Comparison of ENCODE assay signal across 34 cellular contexts in the genomic region with DNA sequence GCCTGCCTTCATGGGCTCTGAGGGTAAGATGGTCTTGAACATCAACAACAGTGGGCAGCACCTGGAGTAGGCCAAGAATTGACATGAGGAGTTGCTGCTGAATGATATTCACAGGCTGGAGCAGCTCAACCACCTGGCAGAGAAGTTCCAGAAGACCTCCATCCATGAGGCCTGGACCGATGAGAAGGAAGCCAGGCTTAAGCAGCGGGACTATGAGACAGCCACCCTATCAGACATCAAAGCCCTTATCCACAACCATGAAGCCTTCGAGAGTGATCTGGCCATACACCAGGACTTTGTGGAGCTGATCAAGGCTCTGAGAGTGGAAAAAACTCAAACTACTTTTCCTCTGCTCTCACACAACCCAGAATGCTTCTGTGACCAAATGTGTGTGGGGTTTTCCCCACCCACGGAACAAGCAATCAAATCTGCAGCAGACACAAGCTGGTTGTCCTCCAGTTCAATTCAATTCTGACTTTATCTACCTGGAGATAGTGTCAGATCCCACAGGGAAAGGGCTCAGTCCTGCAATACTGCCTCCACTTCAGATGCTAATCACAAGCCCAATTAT. TPM values are rescaled to one million over a fixed set of nuclear protein-coding genes. Genes with fewer than 3 reads are reported as not detected.
A peak's percentile ranks its signal among the peaks of the same experiment; 100 is the strongest.
DNase-seq lines count a peak whose midpoint lies in the region; ATAC-seq, FAIRE-seq and TF ChIP-seq lines count a peak whose summit lies in the region.
"Had no signal": no experiment of that assay in that cellular context is flagged by ENCODE, and none has a peak within 500 bp of the region (broad histone marks: within the 10 kb centered on the region; RNA-seq: fewer than 3 reads in every experiment).

No MANE protein-coding gene starts in this region.

- H4K20me1 ChIP-seq in K562 (replicated peaks; ENCODE audit: control insufficient read depth, insufficient read depth, low read length) = 0 out of 2 replicates have a peak, but pooled peaks cover 4% of the 10 kb centered on the region

- H3K9me1 ChIP-seq in K562 (ENCODE audit: control insufficient read depth, insufficient read depth, low read length) = no peaks in the 10 kb centered on the region

- peak; percentile 56 for DNase-seq in activated CD8-positive, alpha-beta T cell treated with anti-CD3 and anti-CD28 coated beads for 36 hours
- no peak for DNase-seq in activated CD8-positive, alpha-beta T cell treated with anti-CD3 and anti-CD28 coated beads, Interleukin-2, amount 10 ng/mL, durations not matched to agents 7 days and 5 days
- DNase-seq in A549 (ENCODE audit: low read depth in 1 of 2, low spot score in 1 of 2) = no peak
- peak; percentile 51 for DNase-seq in GM20000 (ENCODE audit: low spot score)
- no peak for DNase-seq in K562 (ENCODE audit: extremely low read depth in 1 of 4, low spot score in 3 of 4)
- DNase-seq: activated CD4-positive, alpha-beta T cell treated with anti-CD3 and anti-CD28 coated beads, Interleukin-2, amount 50 U/mL, for 1 hour; activated CD8-positive, alpha-beta memory T cell treated with anti-CD3 and anti-CD28 coated beads, Interleukin-2, amount 50 U/mL, for 4 hours; activated effector memory CD4-positive, alpha-beta T cell treated with Interleukin-2 at 50 U/mL for 16 hours; AML-193; CD4-positive, alpha-beta memory T cell; cerebellar nuclear complex; dermis blood vessel endothelial cell; KBM-7; NCI-H1092 treated with DMSO at 0.1 percent for 48 hours; NCI-H1694 treated with DMSO at 0.1 percent for 48 hours; NCI-H446; NCI-H748 treated with DMSO at 0.1 percent for 48 hours; nephron progenitor cell; pancreas; Right ventricle myocardium superior; stimulated activated CD8-positive, alpha-beta memory T cell treated with anti-CD3 and anti-CD28 coated beads, Interleukin-4, amount 100 ng/mL, for 48 hours; upper lobe of right lung had no signal

- intact Hi-C loops in activated CD8-positive, alpha-beta T cell treated with anti-CD3 and anti-CD28 coated beads for 36 hours (cut with micrococcal nuclease) = no loop called here
- intact Hi-C loops in K562 (cut with micrococcal nuclease) = no loop called here

- no peak for TF ChIP-seq POLR2A in A549 (IDR thresholded peaks at IDR 0.05; ENCODE audit: low read length)
- no peak for TF ChIP-seq POLR2A in K562 (conservative IDR thresholded peaks at IDR 0.05)

- H3K27ac ChIP-seq in A549 (no peak overlapping the region), K562 (ENCODE audit: extremely low read depth, low read depth, low read length) (no peak overlapping the region)
- H3K27ac ChIP-seq: pancreas, upper lobe of right lung, VCaP had no signal

- no peaks in the 10 kb centered on the region for H3K79me2 ChIP-seq in K562 (ENCODE audit: control insufficient read depth, insufficient read depth, low read length)

- peaks cover 5% of the 10 kb centered on the region; the same call in 1 of the 3 replicates for H3K9me3 ChIP-seq in A549
- no peaks in the 10 kb centered on the region; the same call in 1 of the 2 replicates for H3K9me3 ChIP-seq in K562 (replicated peaks; ENCODE audit: control insufficient read depth, insufficient read depth, low read depth, low read length)
- H3K9me3 ChIP-seq: pancreas, upper lobe of right lung had no signal

- no peak for TF ChIP-seq CTCF in activated CD8-positive, alpha-beta T cell treated with anti-CD3 and anti-CD28 coated beads for 36 hours (IDR thresholded peaks at IDR 0.05)
- TF ChIP-seq CTCF in A549 (IDR thresholded peaks at IDR 0.05) (no peak), GM20000 (IDR thresholded peaks at IDR 0.05; ENCODE audit: extremely low read depth, missing control alignments) (no peak), K562 (IDR thresholded peaks at IDR 0.05 in 2 of 3, conservative IDR thresholded peaks at IDR 0.05 in 1 of 3; ENCODE audit: insufficient read depth in 2 of 3, low read depth in 1 of 3, low read length in 3 of 3) (no peak)

- H3K4me2 ChIP-seq in A549 = no peak overlapping the region
- no peak overlapping the region for H3K4me2 ChIP-seq in K562 (ENCODE audit: insufficient read depth, low read length)

- H3K27me3 ChIP-seq in K562 (ENCODE audit: control insufficient read depth in 2 of 2, insufficient read depth in 2 of 2, low read length in 2 of 2) = peaks cover 15 to 27% of the 10 kb centered on the region in 2 experiments; a peak in 4 of 5 replicates
- H3K27me3 ChIP-seq: pancreas had no signal

- no peaks in the 10 kb centered on the region for H3K36me3 Mint-ChIP-seq in activated CD8-positive, alpha-beta T cell treated with anti-CD3 and anti-CD28 coated beads for 36 hours (ENCODE audit: low read depth)
- no peaks in the 10 kb centered on the region for H3K36me3 Mint-ChIP-seq in activated CD8-positive, alpha-beta T cell treated with anti-CD3 and anti-CD28 coated beads, Interleukin-2, amount 10 ng/mL, durations not matched to agents 7 days and 5 days (ENCODE audit: low read depth)
- H3K36me3 Mint-ChIP-seq: brain; CD4-positive, alpha-beta memory T cell had no signal

- no peak overlapping the region for H3K27ac Mint-ChIP-seq in activated CD8-positive, alpha-beta T cell treated with anti-CD3 and anti-CD28 coated beads for 36 hours
- H3K27ac Mint-ChIP-seq in activated CD8-positive, alpha-beta T cell treated with anti-CD3 and anti-CD28 coated beads, Interleukin-2, amount 10 ng/mL, durations not matched to agents 7 days and 5 days = no peak overlapping the region
- H3K27ac Mint-ChIP-seq: brain; CD4-positive, alpha-beta memory T cell; nephron progenitor cell had no signal

- H3K27me3 Mint-ChIP-seq in activated CD8-positive, alpha-beta T cell treated with anti-CD3 and anti-CD28 coated beads for 36 hours = peaks cover 15% of the 10 kb centered on the region
- H3K27me3 Mint-ChIP-seq in activated CD8-positive, alpha-beta T cell treated with anti-CD3 and anti-CD28 coated beads, Interleukin-2, amount 10 ng/mL, durations not matched to agents 7 days and 5 days (ENCODE audit: low read depth) = no peaks in the 10 kb centered on the region

- H3K9ac ChIP-seq in K562 (ENCODE audit: insufficient read depth in 1 of 2, low read depth in 2 of 2, low read length in 2 of 2) = no peak overlapping the region

- no peak for TF ChIP-seq EP300 in A549 (IDR thresholded peaks at IDR 0.05)
- no peak for TF ChIP-seq EP300 in K562 (IDR thresholded peaks at IDR 0.05; ENCODE audit: low read length)

- in situ Hi-C loops in K562 (cut with MboI) = no loop called here

- 19% methylated on average over 4 of the region's 4 CpGs for WGBS in A549 (ENCODE audit: missing lambda C conversion rate)
- 3% methylated on average over 4 of the region's 4 CpGs for WGBS in K562 (ENCODE audit: insufficient coverage, low coverage, missing lambda C conversion rate)

- no peaks in the 10 kb centered on the region for H3K36me3 ChIP-seq in K562 (ENCODE audit: control insufficient read depth, insufficient read depth, low read length)
- H3K36me3 ChIP-seq: pancreas, upper lobe of right lung had no signal

- no peaks in the 10 kb centered on the region for H3K4me1 ChIP-seq in A549
- no peaks in the 10 kb centered on the region for H3K4me1 ChIP-seq in K562 (replicated peaks in 1 of 2; ENCODE audit: control insufficient read depth in 2 of 2, insufficient read depth in 2 of 2, low read length in 2 of 2)
- H3K4me1 ChIP-seq: pancreas, upper lobe of right lung had no signal

- H3K4me1 Mint-ChIP-seq in activated CD8-positive, alpha-beta T cell treated with anti-CD3 and anti-CD28 coated beads for 36 hours (ENCODE audit: low read depth) = peaks cover 11% of the 10 kb centered on the region
- no peaks in the 10 kb centered on the region for H3K4me1 Mint-ChIP-seq in activated CD8-positive, alpha-beta T cell treated with anti-CD3 and anti-CD28 coated beads, Interleukin-2, amount 10 ng/mL, durations not matched to agents 7 days and 5 days (ENCODE audit: low read depth)
- H3K4me1 Mint-ChIP-seq: brain; CD4-positive, alpha-beta memory T cell; nephron progenitor cell had no signal

- BruUV-seq in K562 (replicated peaks; lab: Mats Ljungman, UMichigan) = no TSS peak

- POLR2A ChIA-PET in activated CD8-positive, alpha-beta T cell treated with anti-CD3 and anti-CD28 coated beads for 36 hours (lab: Charles Lee) = interaction anchor here (2.2 kb wide), 1 partner anchor 30 kb away, joined by 7 read pairs; a partner anchor contains a TSS
- POLR2A ChIA-PET in activated CD8-positive, alpha-beta T cell treated with anti-CD3 and anti-CD28 coated beads, Interleukin-2, amount 10 ng/mL, durations not matched to agents 7 days and 5 days (lab: Charles Lee) = interaction anchor here (0.6 kb wide), 1 partner anchor 22 kb away, joined by 3 read pairs; no protein-coding TSS in a partner anchor
- POLR2A ChIA-PET in A549 (lab: Yijun Ruan, JAX) = no interaction called here
- POLR2A ChIA-PET in K562 (lab: Yijun Ruan, JAX) = interaction anchor here (0.6 to 0.8 kb wide), 3 partner anchors 11 to 507 kb away, joined by 3 read pairs; no protein-coding TSS in a partner anchor

- H3K4me3 ChIP-seq in A549 = no peak overlapping the region
- no peak overlapping the region for H3K4me3 ChIP-seq in K562
- H3K4me3 ChIP-seq: pancreas, upper lobe of right lung had no signal

- no peak for TF ChIP-seq RAD21 in A549 (conservative IDR thresholded peaks at IDR 0.05 in 1 of 2, IDR thresholded peaks at IDR 0.05 in 1 of 2)
- TF ChIP-seq RAD21 in K562 (CRISPR knock-in tag; conservative IDR thresholded peaks at IDR 0.05 in 1 of 2, IDR thresholded peaks at IDR 0.05 in 1 of 2) = no peak

- no peak for FAIRE-seq in A549 (lab: Jason Lieb, UNC)
- FAIRE-seq in K562 (lab: Jason Lieb, UNC) = no peak
- FAIRE-seq: H54, HTR-8/SVneo, pancreas had no signal

- peak; percentile 65 for ATAC-seq in activated CD8-positive, alpha-beta T cell treated with anti-CD3 and anti-CD28 coated beads for 36 hours
- ATAC-seq in activated CD8-positive, alpha-beta T cell treated with anti-CD3 and anti-CD28 coated beads, Interleukin-2, amount 10 ng/mL, durations not matched to agents 7 days and 5 days = no peak
- ATAC-seq in A549 = peak; percentile 22 to 43; a peak in 4 of 6 replicates
- ATAC-seq in K562 = peak; percentile 50; the same call in 2 of the 3 replicates
- ATAC-seq in GM19395 (IDR thresholded peaks at IDR 0.05; ENCODE audit: unreplicated experiment) = no peak
- ATAC-seq in HG03196 (IDR thresholded peaks at IDR 0.05; ENCODE audit: unreplicated experiment) = no peak
- ATAC-seq in GM18870 (IDR thresholded peaks at IDR 0.05; ENCODE audit: unreplicated experiment) = no peak
- ATAC-seq: esophagus mucosa, pancreas, upper lobe of right lung had no signal

- H3K4me3 Mint-ChIP-seq in activated CD8-positive, alpha-beta T cell treated with anti-CD3 and anti-CD28 coated beads for 36 hours = no peak overlapping the region
- no peak overlapping the region for H3K4me3 Mint-ChIP-seq in activated CD8-positive, alpha-beta T cell treated with anti-CD3 and anti-CD28 coated beads, Interleukin-2, amount 10 ng/mL, durations not matched to agents 7 days and 5 days
- H3K4me3 Mint-ChIP-seq: brain; CD4-positive, alpha-beta memory T cell; nephron progenitor cell had no signal

- H2AFZ ChIP-seq in K562 (ENCODE audit: low read depth, low read length) = no peak overlapping the region

- CTCF ChIA-PET in activated CD8-positive, alpha-beta T cell treated with anti-CD3 and anti-CD28 coated beads for 36 hours (lab: Charles Lee) = interaction anchor here (0.9 kb wide), 1 partner anchor 173 kb away, joined by 4 read pairs; no protein-coding TSS in a partner anchor
- CTCF ChIA-PET in activated CD8-positive, alpha-beta T cell treated with anti-CD3 and anti-CD28 coated beads, Interleukin-2, amount 10 ng/mL, durations not matched to agents 7 days and 5 days (lab: Charles Lee) = no interaction called here
- CTCF ChIA-PET in A549 (lab: Yijun Ruan, JAX) (interaction anchor here (0.7 kb wide), 1 partner anchor 12 kb away, joined by 3 read pairs; a partner anchor contains a TSS), K562 (lab: Yijun Ruan, JAX; ENCODE audit: low intra/inter-chr PET ratio) (no interaction called here)

- no peaks in the 10 kb centered on the region for H3K9me3 Mint-ChIP-seq in activated CD8-positive, alpha-beta T cell treated with anti-CD3 and anti-CD28 coated beads for 36 hours
- no peaks in the 10 kb centered on the region for H3K9me3 Mint-ChIP-seq in activated CD8-positive, alpha-beta T cell treated with anti-CD3 and anti-CD28 coated beads, Interleukin-2, amount 10 ng/mL, durations not matched to agents 7 days and 5 days (ENCODE audit: insufficient read depth)

RNA-seq across cellular contexts. Expression of a gene that starts 12.1 kb away (rescaled TPM):
- not detected for total RNA-seq in activated CD8-positive, alpha-beta T cell treated with anti-CD3 and anti-CD28 coated beads for 36 hours
- total RNA-seq in activated CD8-positive, alpha-beta T cell treated with anti-CD3 and anti-CD28 coated beads, Interleukin-2, amount 10 ng/mL, durations not matched to agents 7 days and 5 days = not detected
- polyA plus RNA-seq in A549 (2011; rRNA removed) (0.35 and 0.65 TPM in 2 replicates), A549 (2017; fragmentation: RNase III; extraction: RNeasy Plus Mini Kit Qiagen cat#74134 plus additional on column Dnase treatment) (0.49 to 0.59 TPM (median 0.53 TPM) in 3 replicates), K562 (2011; rRNA removed) (not detected in 2 replicates), K562 (2014; fragmentation: Illumina TruSeq; extraction: Trizol) (not detected in 2 replicates), K562 (2014; fragmentation: Nextera tagmentation; extraction: Ambion mirVana) (under 1 TPM in 1 of 2 experiments, not detected in 1; 0.03 TPM), K562 (2014; rRNA removed) (not detected in 2 replicates)
- 0.69 and 1.1 TPM in 2 replicates for polyA plus RNA-seq in A549 (2012; cell fraction: cytosol; rRNA removed)
- 2.2 and 3.6 TPM in 2 replicates for polyA plus RNA-seq in A549 (2012; cell fraction: nucleus; rRNA removed)
- 0.58 and 0.97 TPM in 2 replicates for polyA minus RNA-seq in A549 (2011; rRNA and poly(A)+ RNA removed)
- not detected in 2 replicates for total RNA-seq in K562 (2011; cell fraction: chromatin; rRNA removed; ENCODE audit: low replicate concordance)
- total RNA-seq in K562 (2011; cell fraction: nucleolus; rRNA removed) = not detected in 2 replicates
- not detected in 2 replicates for total RNA-seq in K562 (2011; cell fraction: nucleoplasm; rRNA removed)
- total RNA-seq in K562 (2014; rRNA removed) (not detected in 2 replicates), K562 (2014; rRNA removed; fragmentation: Illumina TruSeq; extraction: Trizol) (not detected in 2 replicates), K562 (2015; rRNA removed; fragmentation: Illumina TruSeq; extraction: Trizol) (not detected in 2 replicates), K562 (2021) (0.02 TPM in 1 of 2 replicates, not detected in the other)
- not detected in 2 replicates for polyA plus RNA-seq in K562 (2011; cell fraction: cytosol; rRNA removed)
- 0.04 TPM in 1 of 2 replicates, not detected in the other for polyA plus RNA-seq in K562 (2011; cell fraction: nucleus; rRNA removed)
- 0.07 and 0.08 TPM in 2 replicates for polyA plus RNA-seq in K562 (2012)
- not detected in 2 replicates for polyA minus RNA-seq in K562 (2011; rRNA and poly(A)+ RNA removed)
- not detected in 2 replicates for polyA minus RNA-seq in K562 (2011; cell fraction: cytosol; rRNA and poly(A)+ RNA removed)
- not detected in 2 replicates for polyA minus RNA-seq in K562 (2011; cell fraction: nucleus; rRNA and poly(A)+ RNA removed)
- total RNA-seq: A673, dermis blood vessel endothelial cell, fibroblast of villous mesenchyme, M059J, skeletal muscle tissue had no signal
- polyA plus RNA-seq: CD4-positive, alpha-beta memory T cell had no signal

RNA-seq across cellular contexts. Expression of a gene that starts 16.6 kb away (rescaled TPM):
- 1 to 10 TPM; 1.2 to 1.4 TPM for total RNA-seq in activated CD8-positive, alpha-beta T cell treated with anti-CD3 and anti-CD28 coated beads for 36 hours
- 1 to 10 TPM; 1.2 to 2.5 TPM for total RNA-seq in activated CD8-positive, alpha-beta T cell treated with anti-CD3 and anti-CD28 coated beads, Interleukin-2, amount 10 ng/mL, durations not matched to agents 7 days and 5 days
- polyA plus RNA-seq in A549 (2011; rRNA removed) (8.9 and 12.6 TPM in 2 replicates), A549 (2017; fragmentation: RNase III; extraction: RNeasy Plus Mini Kit Qiagen cat#74134 plus additional on column Dnase treatment) (13.8 to 15.5 TPM (median 15.5 TPM) in 3 replicates), K562 (2011; rRNA removed) (1.0 and 3.2 TPM in 2 replicates), K562 (2014; fragmentation: Illumina TruSeq; extraction: Trizol) (1.6 and 1.9 TPM in 2 replicates), K562 (2014; fragmentation: Nextera tagmentation; extraction: Ambion mirVana) (under 1 TPM; 0.37 to 0.59 TPM), K562 (2014; rRNA removed) (0.95 and 1.00 TPM in 2 replicates)
- polyA plus RNA-seq in A549 (2012; cell fraction: cytosol; rRNA removed) = 14.2 and 17.9 TPM in 2 replicates
- polyA plus RNA-seq in A549 (2012; cell fraction: nucleus; rRNA removed) = 13.3 and 15.5 TPM in 2 replicates
- 13.3 and 18.3 TPM in 2 replicates for polyA minus RNA-seq in A549 (2011; rRNA and poly(A)+ RNA removed)
- 1.1 and 3.1 TPM in 2 replicates for total RNA-seq in K562 (2011; cell fraction: chromatin; rRNA removed; ENCODE audit: low replicate concordance)
- 3.7 and 4.5 TPM in 2 replicates for total RNA-seq in K562 (2011; cell fraction: nucleolus; rRNA removed)
- 3.5 and 3.7 TPM in 2 replicates for total RNA-seq in K562 (2011; cell fraction: nucleoplasm; rRNA removed)
- total RNA-seq in K562 (2014; rRNA removed) (1.2 and 2.7 TPM in 2 replicates), K562 (2014; rRNA removed; fragmentation: Illumina TruSeq; extraction: Trizol) (1.1 TPM in 2 replicates), K562 (2015; rRNA removed; fragmentation: Illumina TruSeq; extraction: Trizol) (2.0 and 2.1 TPM in 2 replicates), K562 (2021) (2.0 and 2.2 TPM in 2 replicates)
- 2.0 and 5.7 TPM in 2 replicates for polyA plus RNA-seq in K562 (2011; cell fraction: cytosol; rRNA removed)
- 0.65 and 2.1 TPM in 2 replicates for polyA plus RNA-seq in K562 (2011; cell fraction: nucleus; rRNA removed)
- polyA plus RNA-seq in K562 (2012) = 1.1 and 2.3 TPM in 2 replicates
- 0.69 and 2.1 TPM in 2 replicates for polyA minus RNA-seq in K562 (2011; rRNA and poly(A)+ RNA removed)
- polyA minus RNA-seq in K562 (2011; cell fraction: cytosol; rRNA and poly(A)+ RNA removed) = 2.5 and 4.6 TPM in 2 replicates
- polyA minus RNA-seq in K562 (2011; cell fraction: nucleus; rRNA and poly(A)+ RNA removed) = 0.44 and 0.81 TPM in 2 replicates

RNA-seq across cellular contexts. Expression of a gene that starts 30.6 kb away (rescaled TPM):
- 10 to 100 TPM; 17.4 to 17.9 TPM for total RNA-seq in activated CD8-positive, alpha-beta T cell treated with anti-CD3 and anti-CD28 coated beads for 36 hours
- 10 to 100 TPM; 19.1 to 22.2 TPM for total RNA-seq in activated CD8-positive, alpha-beta T cell treated with anti-CD3 and anti-CD28 coated beads, Interleukin-2, amount 10 ng/mL, durations not matched to agents 7 days and 5 days
- polyA plus RNA-seq in A549 (2011; rRNA removed) = 21.3 and 24.2 TPM in 2 replicates
- 38.5 and 50.3 TPM in 2 replicates for polyA plus RNA-seq in A549 (2012; cell fraction: cytosol; rRNA removed)
- polyA plus RNA-seq in A549 (2012; cell fraction: nucleus; rRNA removed) = 30.5 and 40.6 TPM in 2 replicates
- 26.8 to 29.6 TPM (median 29.1 TPM) in 3 replicates for polyA plus RNA-seq in A549 (2017; fragmentation: RNase III; extraction: RNeasy Plus Mini Kit Qiagen cat#74134 plus additional on column Dnase treatment)
- polyA minus RNA-seq in A549 (2011; rRNA and poly(A)+ RNA removed) = 6.2 and 6.8 TPM in 2 replicates
- total RNA-seq in K562 (2011; cell fraction: chromatin; rRNA removed; ENCODE audit: low replicate concordance) = 2.4 and 6.3 TPM in 2 replicates
- 12.6 and 15.3 TPM in 2 replicates for total RNA-seq in K562 (2011; cell fraction: nucleolus; rRNA removed)
- total RNA-seq in K562 (2011; cell fraction: nucleoplasm; rRNA removed) = 6.2 and 7.9 TPM in 2 replicates
- total RNA-seq in K562 (2014; rRNA removed) = 70.9 and 85.3 TPM in 2 replicates
- total RNA-seq in K562 (2014; rRNA removed; fragmentation: Illumina TruSeq; extraction: Trizol) = 11.2 TPM in 2 replicates
- 18.6 and 22.0 TPM in 2 replicates for total RNA-seq in K562 (2015; rRNA removed; fragmentation: Illumina TruSeq; extraction: Trizol)
- 51.5 and 52.5 TPM in 2 replicates for total RNA-seq in K562 (2021)
- 17.3 and 20.7 TPM in 2 replicates for polyA plus RNA-seq in K562 (2011; rRNA removed)
- polyA plus RNA-seq in K562 (2011; cell fraction: cytosol; rRNA removed) = 18.1 and 59.5 TPM in 2 replicates
- polyA plus RNA-seq in K562 (2011; cell fraction: nucleus; rRNA removed) = 20.9 and 26.5 TPM in 2 replicates
- polyA plus RNA-seq in K562 (2012) = 19.8 and 25.5 TPM in 2 replicates
- 8.5 and 12.4 TPM in 2 replicates for polyA plus RNA-seq in K562 (2014; fragmentation: Illumina TruSeq; extraction: Trizol)
- polyA plus RNA-seq in K562 (2014; fragmentation: Nextera tagmentation; extraction: Ambion mirVana) = 1 to 10 TPM; 3.6 to 5.2 TPM
- 47.9 and 58.3 TPM in 2 replicates for polyA plus RNA-seq in K562 (2014; rRNA removed)
- 2.0 and 2.6 TPM in 2 replicates for polyA minus RNA-seq in K562 (2011; rRNA and poly(A)+ RNA removed)
- 5.5 and 5.9 TPM in 2 replicates for polyA minus RNA-seq in K562 (2011; cell fraction: cytosol; rRNA and poly(A)+ RNA removed)
- 4.3 and 5.7 TPM in 2 replicates for polyA minus RNA-seq in K562 (2011; cell fraction: nucleus; rRNA and poly(A)+ RNA removed)

RNA-seq across cellular contexts. Expression of a gene that starts 31.0 kb away (rescaled TPM):
- 10 to 100 TPM; 36.2 to 37.1 TPM for total RNA-seq in activated CD8-positive, alpha-beta T cell treated with anti-CD3 and anti-CD28 coated beads for 36 hours
- 10 to 100 TPM; 17.1 to 17.3 TPM for total RNA-seq in activated CD8-positive, alpha-beta T cell treated with anti-CD3 and anti-CD28 coated beads, Interleukin-2, amount 10 ng/mL, durations not matched to agents 7 days and 5 days
- polyA plus RNA-seq in A549 (2011; rRNA removed) (21.0 and 21.7 TPM in 2 replicates), A549 (2017; fragmentation: RNase III; extraction: RNeasy Plus Mini Kit Qiagen cat#74134 plus additional on column Dnase treatment) (12.2 to 12.8 TPM (median 12.3 TPM) in 3 replicates), K562 (2011; rRNA removed) (49.8 and 56.0 TPM in 2 replicates), K562 (2014; fragmentation: Illumina TruSeq; extraction: Trizol) (40.2 and 44.8 TPM in 2 replicates), K562 (2014; fragmentation: Nextera tagmentation; extraction: Ambion mirVana) (10 to 100 TPM; 11.1 to 16.7 TPM), K562 (2014; rRNA removed) (54.4 and 58.9 TPM in 2 replicates)
- polyA plus RNA-seq in A549 (2012; cell fraction: cytosol; rRNA removed) = 24.3 and 29.0 TPM in 2 replicates
- 17.5 and 17.9 TPM in 2 replicates for polyA plus RNA-seq in A549 (2012; cell fraction: nucleus; rRNA removed)
- 11.7 and 15.3 TPM in 2 replicates for polyA minus RNA-seq in A549 (2011; rRNA and poly(A)+ RNA removed)
- total RNA-seq in K562 (2011; cell fraction: chromatin; rRNA removed; ENCODE audit: low replicate concordance) = 10.5 and 18.9 TPM in 2 replicates
- total RNA-seq in K562 (2011; cell fraction: nucleolus; rRNA removed) = 20.5 and 22.2 TPM in 2 replicates
- 21.0 and 24.2 TPM in 2 replicates for total RNA-seq in K562 (2011; cell fraction: nucleoplasm; rRNA removed)
- total RNA-seq in K562 (2014; rRNA removed) (58.5 and 65.1 TPM in 2 replicates), K562 (2014; rRNA removed; fragmentation: Illumina TruSeq; extraction: Trizol) (47.2 and 51.0 TPM in 2 replicates), K562 (2015; rRNA removed; fragmentation: Illumina TruSeq; extraction: Trizol) (34.1 and 34.2 TPM in 2 replicates), K562 (2021) (57.2 and 60.1 TPM in 2 replicates)
- 48.6 and 49.6 TPM in 2 replicates for polyA plus RNA-seq in K562 (2011; cell fraction: cytosol; rRNA removed)
- polyA plus RNA-seq in K562 (2011; cell fraction: nucleus; rRNA removed) = 18.8 and 19.7 TPM in 2 replicates
- polyA plus RNA-seq in K562 (2012) = 32.7 and 40.3 TPM in 2 replicates
- polyA minus RNA-seq in K562 (2011; rRNA and poly(A)+ RNA removed) = 25.0 and 26.0 TPM in 2 replicates
- polyA minus RNA-seq in K562 (2011; cell fraction: cytosol; rRNA and poly(A)+ RNA removed) = 19.2 and 24.3 TPM in 2 replicates
- polyA minus RNA-seq in K562 (2011; cell fraction: nucleus; rRNA and poly(A)+ RNA removed) = 10.4 and 11.3 TPM in 2 replicates

Comparison
In these comparisons a context has a peak if more than half of its experiments do, and no peak if none do; other contexts are left out.
1. ATAC-seq: peak in activated CD8-positive, alpha-beta T cell treated with anti-CD3 and anti-CD28 coated beads for 36 hours (single experiment), A549 (2 of 2) and K562 (single experiment); none in activated CD8-positive, alpha-beta T cell treated with anti-CD3 and anti-CD28 coated beads, Interleukin-2, amount 10 ng/mL, durations not matched to agents 7 days and 5 days (single experiment), GM19395 (single experiment), HG03196 (single experiment) and GM18870 (single experiment).
2. DNase-seq: peak in activated CD8-positive, alpha-beta T cell treated with anti-CD3 and anti-CD28 coated beads for 36 hours (single experiment) and GM20000 (single experiment); none in activated CD8-positive, alpha-beta T cell treated with anti-CD3 and anti-CD28 coated beads, Interleukin-2, amount 10 ng/mL, durations not matched to agents 7 days and 5 days (single experiment), A549 (0 of 2) and K562 (0 of 4).
3. CTCF ChIA-PET loops: an anchor here in activated CD8-positive, alpha-beta T cell treated with anti-CD3 and anti-CD28 coated beads for 36 hours (0.9 kb wide) and A549 (0.7 kb wide); none called in activated CD8-positive, alpha-beta T cell treated with anti-CD3 and anti-CD28 coated beads, Interleukin-2, amount 10 ng/mL, durations not matched to agents 7 days and 5 days and K562.